Comparison of ENCODE assay signal across 8 cellular contexts in the genomic region with DNA sequence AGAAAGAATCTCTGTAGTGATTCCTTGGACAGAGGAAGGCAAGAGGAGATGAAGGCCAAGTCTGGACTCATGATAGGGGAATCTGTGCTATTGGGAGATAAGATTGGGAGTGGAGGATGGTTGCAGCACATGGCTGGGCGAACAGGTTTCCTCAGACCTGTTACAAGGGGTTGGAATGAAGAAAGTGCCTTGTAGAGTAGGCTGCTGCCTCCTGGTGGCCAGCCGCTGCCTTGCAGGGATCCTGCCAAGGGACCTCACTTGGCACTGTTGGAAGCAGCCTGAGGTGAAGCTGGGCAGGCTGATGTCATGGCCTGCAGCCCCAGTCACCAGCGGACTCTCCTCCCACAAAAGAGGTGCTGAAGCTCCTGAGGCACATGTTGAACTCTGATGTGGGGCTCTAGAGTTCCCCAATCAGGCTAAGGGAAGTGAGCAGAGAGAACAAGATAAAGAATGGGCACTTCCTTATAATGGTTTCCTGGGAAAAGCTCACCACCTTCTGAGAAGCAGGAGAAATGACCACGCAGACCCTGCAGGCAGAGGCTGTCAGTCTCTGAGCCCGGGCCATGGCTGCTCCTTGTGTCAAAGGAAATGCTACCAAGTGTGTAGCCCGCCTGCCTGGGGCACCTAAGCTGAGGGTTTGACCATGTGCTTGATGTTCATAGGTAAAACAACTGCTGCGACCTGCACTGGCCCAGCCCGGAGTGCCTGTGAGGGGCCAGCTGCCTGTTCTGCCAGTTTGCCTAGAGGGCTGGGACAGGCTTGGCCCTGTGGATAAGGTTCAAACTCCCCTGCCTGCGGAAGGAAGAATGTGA. TPM values are rescaled to one million over a fixed set of nuclear protein-coding genes. Genes with fewer than 3 reads are reported as not detected.
DNase-seq lines count a peak whose midpoint lies in the region; ATAC-seq, FAIRE-seq and TF ChIP-seq lines count a peak whose summit lies in the region.

No MANE protein-coding gene starts in this region.

- H3K4me3 ChIP-seq in A673 (ENCODE audit: low read depth, low read length, poor library complexity, severe bottlenecking), result no peak overlapping the region
- no peak overlapping the region for H3K4me3 ChIP-seq in body of pancreas
- H3K4me3 ChIP-seq in iPS DF 6.9 (ENCODE audit: low read length), result no peak overlapping the region
- no peak overlapping the region for H3K4me3 ChIP-seq in skin epidermis

- peaks cover 9% of the 10 kb centered on the region for H3K4me1 ChIP-seq in A673 (ENCODE audit: insufficient read depth, low read length, poor library complexity, severe bottlenecking)
- H3K4me1 ChIP-seq in body of pancreas, result peaks cover 31% of the 10 kb centered on the region
- H3K4me1 ChIP-seq in iPS DF 6.9 (ENCODE audit: control insufficient read depth, insufficient read depth, low read length), result peaks cover 2% of the 10 kb centered on the region; the same call in 1 of the 2 replicates

- BruUV-seq in A673 (replicated peaks; lab: Mats Ljungman, UMichigan), result no TSS peak

- CTCF ChIA-PET in A673 (lab: Charles Lee), result interaction anchor here (0.6 to 2.1 kb wide), 2 partner anchors 168 to 1323 kb away, joined by 6 to 12 read pairs; no protein-coding TSS in a partner anchor

- H3K36me3 ChIP-seq in A673 (ENCODE audit: insufficient read depth, low read length, poor library complexity, severe bottlenecking), result no peaks in the 10 kb centered on the region
- no peaks in the 10 kb centered on the region for H3K36me3 ChIP-seq in body of pancreas (replicated peaks in 1 of 2; ENCODE audit: insufficient read depth in 1 of 2, low read depth in 2 of 2)
- H3K36me3 ChIP-seq in iPS DF 6.9 (ENCODE audit: control insufficient read depth, insufficient read depth, low read length), result no peaks in the 10 kb centered on the region

- H3K27ac ChIP-seq in A673 (ENCODE audit: low read depth, low read length, poor library complexity, severe bottlenecking) (no peak overlapping the region), body of pancreas (no peak overlapping the region), iPS DF 6.9 (ENCODE audit: low read length) (no peak overlapping the region), skin epidermis (peak overlapping the region in 12 of 21 experiments; percentile 6 to 97 (median 87))

- TF ChIP-seq POLR2A in body of pancreas (IDR thresholded peaks at IDR 0.05), result no peak

- no peaks in the 10 kb centered on the region for H3K27me3 ChIP-seq in A673 (replicated peaks; ENCODE audit: insufficient read depth, low read depth, low read length, poor library complexity)
- no peaks in the 10 kb centered on the region for H3K27me3 ChIP-seq in body of pancreas
- no peaks in the 10 kb centered on the region for H3K27me3 ChIP-seq in iPS DF 6.9 (ENCODE audit: control insufficient read depth, insufficient read depth, low read length)

- intact Hi-C loops in A673 (cut with micrococcal nuclease; ENCODE audit: unreplicated experiment), result loop anchor here (1.0 kb wide), 1 partner anchor 167 kb away; no protein-coding TSS in a partner anchor
- intact Hi-C loops in body of pancreas (cut with DNase I), result loop anchor here (10.0 kb wide), 1 partner anchor 275 kb away; the partner anchor contains the start of gene RBM15B

- TF ChIP-seq CTCF in A673 (conservative IDR thresholded peaks at IDR 0.05; ENCODE audit: low read depth, low read length) (peak; percentile 79), body of pancreas (IDR thresholded peaks at IDR 0.05) (peak; percentile 88 to 97 (median 95))

- H3K9me3 ChIP-seq in A673 (ENCODE audit: low read depth, low read length, poor library complexity, severe bottlenecking) (no peaks in the 10 kb centered on the region), body of pancreas (no peaks in the 10 kb centered on the region), iPS DF 6.9 (ENCODE audit: control insufficient read depth, insufficient read depth, low read length) (no peaks in the 10 kb centered on the region)

- DNase-seq in A673 (ENCODE audit: low spot score) (peak; percentile 71), GM18507 (ENCODE audit: extremely low spot score, insufficient read length, low read depth) (peak; percentile 38), NCI-H1930 (lab: John Stamatoyannopoulos, UW) (peak; percentile 33 to 58), UCSD-AML1 (lab: John Stamatoyannopoulos, UW; ENCODE audit: unreplicated experiment) (peak; percentile 91), body of pancreas (peak; percentile 90 to 96 (median 92)), iPS DF 6.9 (ENCODE audit: low read depth, low spot score) (peak; percentile 89)

- POLR2A ChIA-PET in A673 (lab: Charles Lee; ENCODE audit: low non-redundant PET), result no interaction called here

- peak; percentile 87 for FAIRE-seq in GM18507 (lab: Jason Lieb, UNC)

- WGBS in body of pancreas, 2 donors, result 35% methylated on average over 7 to 9 of the region's 9 CpGs
- no CpG with 5 or more reads among the region's 9 CpGs for WGBS in iPS DF 6.9 (ENCODE audit: insufficient coverage, insufficient read length)

- ATAC-seq in body of pancreas (peak; percentile 59), HG03460 (IDR thresholded peaks at IDR 0.05; ENCODE audit: unreplicated experiment) (no peak)

RNA-seq across cellular contexts. Expression of gene TEX264, which starts 1.6 kb away (rescaled TPM):
- 21.4 and 23.0 TPM in 2 replicates for total RNA-seq in A673 (2021)
- total RNA-seq in body of pancreas, result 10 to 100 TPM; 41.2 to 44.1 TPM

RNA-seq across cellular contexts. Expression of gene GRM2, which starts 37.4 kb away (rescaled TPM):
- total RNA-seq in A673 (2021) (2.9 and 5.6 TPM in 2 replicates), body of pancreas (under 1 TPM; 0.26 to 0.99 TPM)

Comparison
In these comparisons a context has a peak if more than half of its experiments do, and no peak if none do; other contexts are left out.
1. DNase-seq: peak in every context shown above with its lines; median percentile 92 in body of pancreas; 91 in UCSD-AML1; 89 in iPS DF 6.9; 71 in A673; 46 in NCI-H1930; 38 in GM18507.
2. H3K27ac ChIP-seq: peak in skin epidermis (12 of 21); none in A673 (single experiment), body of pancreas (0 of 4) and iPS DF 6.9 (single experiment).